ENCODE assay signal across 19 cellular contexts in the genomic region with DNA sequence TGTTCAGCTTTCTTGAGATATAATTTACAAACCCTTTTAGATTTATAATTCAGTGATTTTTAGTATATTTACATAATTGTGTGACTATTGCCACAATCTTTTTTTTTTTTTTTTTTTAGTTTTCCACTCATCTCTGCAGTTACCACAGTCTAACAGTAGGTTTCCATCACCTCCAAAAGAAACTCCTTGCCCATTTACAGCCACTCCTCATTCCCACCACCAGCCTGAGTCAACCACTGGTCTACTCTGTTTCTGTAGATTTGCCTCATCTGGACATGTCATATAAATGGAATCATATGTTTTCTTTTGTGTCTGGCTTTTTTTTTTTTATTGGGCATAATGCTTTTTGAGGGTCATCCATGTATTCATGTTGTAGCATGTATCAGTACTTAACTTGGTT. TPM values are rescaled to one million over a fixed set of nuclear protein-coding genes. Genes with fewer than 3 reads are reported as not detected.
DNase-seq lines count a peak whose midpoint lies in the region; ATAC-seq, FAIRE-seq and TF ChIP-seq lines count a peak whose summit lies in the region.
"Had no signal": no experiment of that assay in that cellular context is flagged by ENCODE, and none has a peak within 500 bp of the region (broad histone marks: within the 10 kb centered on the region; RNA-seq: fewer than 3 reads in every experiment).

No MANE protein-coding gene starts in this region.

- H3K9me3 ChIP-seq in A673 (ENCODE audit: low read depth, low read length, poor library complexity, severe bottlenecking) (no peaks in the 10 kb centered on the region), GM23248 (ENCODE audit: low read depth) (no peaks in the 10 kb centered on the region)
- H3K9me3 ChIP-seq: thoracic aorta had no signal

- no peaks in the 10 kb centered on the region for H3K36me3 ChIP-seq in A673 (ENCODE audit: insufficient read depth, low read length, poor library complexity, severe bottlenecking)
- H3K36me3 ChIP-seq in GM23248 (ENCODE audit: low read depth): no peaks in the 10 kb centered on the region
- H3K36me3 ChIP-seq: thoracic aorta had no signal

- H3K9me2 ChIP-seq in GM23248 (ENCODE audit: insufficient read depth): no peaks in the 10 kb centered on the region

- H2AFZ ChIP-seq in GM23248: no peak overlapping the region

- DNase-seq in A673 (ENCODE audit: low spot score) (no peak), GM23248 (peak; percentile 71), RCC 7860 (ENCODE audit: low spot score) (no peak), epithelial cell of esophagus (ENCODE audit: low read depth) (peak; percentile 52), mesenteric fat pad (ENCODE audit: low spot score) (no peak), superior temporal gyrus (ENCODE audit: extremely low spot score) (no peak)
- no peak for DNase-seq in activated effector memory CD4-positive, alpha-beta T cell treated with Interleukin-2 at 50 U/mL for 16 hours
- DNase-seq: activated CD4-positive, alpha-beta T cell treated with anti-CD3 and anti-CD28 coated beads, Interleukin-2, amount 10 ng/mL, durations not matched to agents 24 days and 14 days; activated naive CD8-positive, alpha-beta T cell treated with anti-CD3 and anti-CD28 coated beads, Interleukin-2, amount 50 U/mL, for 24 hours; CD8-positive, alpha-beta T cell; DND-41; MV-4-11; NCI-H187; RPMI8226; stimulated activated CD4-positive, alpha-beta T cell treated with anti-CD3 and anti-CD28 coated beads, Interleukin-15, amount 100 ng/mL, for 24 hours had no signal

- H3K27me3 ChIP-seq in A673 (replicated peaks; ENCODE audit: insufficient read depth, low read depth, low read length, poor library complexity) (no peaks in the 10 kb centered on the region), GM23248 (replicated peaks; ENCODE audit: insufficient read depth) (no peaks in the 10 kb centered on the region)

- no peak for ATAC-seq in HG03442 (IDR thresholded peaks at IDR 0.05; ENCODE audit: unreplicated experiment)
- ATAC-seq: activated naive CD8-positive, alpha-beta T cell treated with anti-CD3 and anti-CD28 coated beads, Interleukin-2, amount 50 U/mL, for 24 hours; CD8-positive, alpha-beta T cell; left lobe of liver; stimulated activated effector memory CD8-positive, alpha-beta T cell treated with anti-CD3 and anti-CD28 coated beads, Interleukin-12 subunit alpha, Interleukin-12 subunit beta, amount 100 ng/mL, for 72 hours had no signal

- intact Hi-C loops in A673 (cut with micrococcal nuclease; ENCODE audit: unreplicated experiment): no loop called here

- POLR2A ChIA-PET in A673 (lab: Charles Lee; ENCODE audit: low non-redundant PET): no interaction called here

- peaks cover 31% of the 10 kb centered on the region for H3F3A ChIP-seq in GM23248 (ENCODE audit: insufficient read depth)

- FAIRE-seq in RCC 7860 (lab: Jason Lieb, UNC): peak; percentile 16

- TF ChIP-seq CTCF in A673 (conservative IDR thresholded peaks at IDR 0.05; ENCODE audit: low read depth, low read length) (0 out of 2 replicates have a peak, but pooled peaks have one; percentile 11), epithelial cell of esophagus (IDR thresholded peaks at IDR 0.05; ENCODE audit: insufficient read depth, low read depth, low read length, missing control alignments) (peak; percentile 9)

- H4K20me1 ChIP-seq in GM23248 (ENCODE audit: insufficient read depth): no peaks in the 10 kb centered on the region

- H3K27ac ChIP-seq in A673 (ENCODE audit: low read depth, low read length, poor library complexity, severe bottlenecking): no peak overlapping the region
- H3K27ac ChIP-seq in GM23248: no peak overlapping the region
- H3K27ac ChIP-seq: thoracic aorta had no signal

- CTCF ChIA-PET in A673 (lab: Charles Lee): no interaction called here

- BruUV-seq in A673 (replicated peaks; lab: Mats Ljungman, UMichigan): no TSS peak

- H3K79me2 ChIP-seq in GM23248 (ENCODE audit: insufficient read depth): peaks cover 97% of the 10 kb centered on the region

- in situ Hi-C loops in GM23248 (cut with MboI): no loop called here

- H3K4me1 ChIP-seq in A673 (ENCODE audit: insufficient read depth, low read length, poor library complexity, severe bottlenecking) (peaks cover 16% of the 10 kb centered on the region), GM23248 (ENCODE audit: insufficient read depth) (peaks cover 30% of the 10 kb centered on the region)

- H3K4me3 ChIP-seq in A673 (ENCODE audit: low read depth, low read length, poor library complexity, severe bottlenecking) (no peak overlapping the region), GM23248 (no peak overlapping the region), epithelial cell of esophagus (ENCODE audit: low read length) (no peak overlapping the region)
- H3K4me3 ChIP-seq: thoracic aorta had no signal

- no peak overlapping the region for H3K4me2 ChIP-seq in GM23248 (ENCODE audit: unreplicated experiment)

- no peak overlapping the region for H3K9ac ChIP-seq in GM23248

RNA-seq across cellular contexts. Expression of gene MTX2, which starts 16.1 kb away (rescaled TPM):
- total RNA-seq in A673 (2021) (31.1 and 35.1 TPM in 2 replicates), mesenteric fat pad (18.8 TPM)
- 47.9 and 49.3 TPM in 2 replicates for total RNA-seq in GM23248 (2014; rRNA removed; shearing (Covaris generic))
- 60.6 and 61.8 TPM in 2 replicates for polyA plus RNA-seq in GM23248 (2016; fragmentation: Nextera tagmentation; extraction: Ambion mirVana)

Comparison
In these comparisons a context has a peak if more than half of its experiments do, and no peak if none do; other contexts are left out.
1. DNase-seq: peak in GM23248 (single experiment) and epithelial cell of esophagus (single experiment); none in A673 (single experiment), RCC 7860 (single experiment), mesenteric fat pad (single experiment), activated effector memory CD4-positive, alpha-beta T cell treated with Interleukin-2 at 50 U/mL for 16 hours (single experiment) and superior temporal gyrus (single experiment).